ENCODE assay signal across 14 cellular contexts in genomic region chr20:48169650-48170049, GRCh38.
DNase-seq lines count a peak whose midpoint lies in the region; ATAC-seq, FAIRE-seq and TF ChIP-seq lines count a peak whose summit lies in the region.
"Had no signal": no experiment of that assay in that cellular context is flagged by ENCODE, and none has a peak within 500 bp of the region (broad histone marks: within the 10 kb centered on the region; RNA-seq: fewer than 3 reads in every experiment).

No MANE protein-coding gene starts in this region.

- H3K4me3 ChIP-seq in HepG2 (replicated peaks in 1 of 3; ENCODE audit: insufficient read depth in 1 of 3, low read depth in 2 of 3, low read length in 3 of 3) (no peak overlapping the region), right lobe of liver (no peak overlapping the region), K562 (no peak overlapping the region)
- H3K4me3 ChIP-seq: BLaER1 had no signal

- no peaks in the 10 kb centered on the region for H3K36me3 ChIP-seq in HepG2 (replicated peaks in 1 of 2; ENCODE audit: control insufficient read depth in 1 of 2, insufficient read depth in 2 of 2, low read length in 2 of 2)
- no peaks in the 10 kb centered on the region for H3K36me3 ChIP-seq in right lobe of liver
- no peaks in the 10 kb centered on the region for H3K36me3 ChIP-seq in K562 (ENCODE audit: control insufficient read depth, insufficient read depth, low read length)
- H3K36me3 ChIP-seq: BLaER1 had no signal

- H3K27ac Mint-ChIP-seq in nephron = peak overlapping the region in 2 of 3 experiments; percentile 7 to 31
- H3K27ac Mint-ChIP-seq: CD4-positive, CD25-positive, alpha-beta regulatory T cell had no signal

- CTCF ChIA-PET in HepG2 (lab: Yijun Ruan, JAX; ENCODE audit: low intra/inter-chr PET ratio, low total read pairs) = no interaction called here
- CTCF ChIA-PET in K562 (lab: Yijun Ruan, JAX; ENCODE audit: low intra/inter-chr PET ratio) = no interaction called here

- TF ChIP-seq CTCF in HepG2 (CRISPR knock-in tag; IDR thresholded peaks at IDR 0.05) (no peak), right lobe of liver (IDR thresholded peaks at IDR 0.05) (no peak), K562 (IDR thresholded peaks at IDR 0.05 in 2 of 3, conservative IDR thresholded peaks at IDR 0.05 in 1 of 3; ENCODE audit: insufficient read depth in 2 of 3, low read depth in 1 of 3, low read length in 3 of 3) (no peak), nephron (IDR thresholded peaks at IDR 0.05; ENCODE audit: unreplicated experiment in 3 of 3) (no peak)

- no peaks in the 10 kb centered on the region for H3K9me3 ChIP-seq in HepG2 (ENCODE audit: low read length)
- H3K9me3 ChIP-seq in right lobe of liver = no peaks in the 10 kb centered on the region
- H3K9me3 ChIP-seq in K562 (replicated peaks; ENCODE audit: control insufficient read depth, insufficient read depth, low read depth, low read length) = no peaks in the 10 kb centered on the region
- H3K9me3 ChIP-seq: BLaER1 had no signal

- H3K4me1 ChIP-seq in HepG2 (ENCODE audit: insufficient read depth, low read length) (peaks cover 11% of the 10 kb centered on the region; the same call in 1 of the 2 replicates), right lobe of liver (no peaks in the 10 kb centered on the region), K562 (replicated peaks in 1 of 2; ENCODE audit: control insufficient read depth in 2 of 2, insufficient read depth in 2 of 2, low read length in 2 of 2) (no peaks in the 10 kb centered on the region)
- H3K4me1 ChIP-seq: BLaER1 had no signal

- H3K27me3 Mint-ChIP-seq in nephron (ENCODE audit: low read depth) = peaks cover 40% of the 10 kb centered on the region

- BruUV-seq in HepG2 (replicated peaks; lab: Mats Ljungman, UMichigan) = no TSS peak
- BruUV-seq in K562 (replicated peaks; lab: Mats Ljungman, UMichigan) = no TSS peak

- no peaks in the 10 kb centered on the region for H3K36me3 Mint-ChIP-seq in nephron (ENCODE audit: low read depth)
- H3K36me3 Mint-ChIP-seq: CD4-positive, CD25-positive, alpha-beta regulatory T cell had no signal

- H2AFZ ChIP-seq in HepG2 (ENCODE audit: low read length) (no peak overlapping the region), K562 (ENCODE audit: low read depth, low read length) (no peak overlapping the region)

- no peak for ATAC-seq in HepG2
- no peak for ATAC-seq in right lobe of liver
- ATAC-seq in K562 = no peak
- ATAC-seq in GM19452 (IDR thresholded peaks at IDR 0.05; ENCODE audit: unreplicated experiment) = no peak
- no peak for ATAC-seq in HG02981 (IDR thresholded peaks at IDR 0.05; ENCODE audit: unreplicated experiment)
- ATAC-seq: HCT116 had no signal

- H3K9ac ChIP-seq in HepG2 (ENCODE audit: insufficient read depth, low read depth, low read length) (no peak overlapping the region), K562 (ENCODE audit: insufficient read depth in 1 of 2, low read depth in 2 of 2, low read length in 2 of 2) (no peak overlapping the region)
- H3K9ac ChIP-seq: BLaER1 had no signal

- TF ChIP-seq POLR2A in HepG2 (IDR thresholded peaks at IDR 0.05; ENCODE audit: insufficient read depth in 1 of 2, low read depth in 2 of 2, low read length in 2 of 2) (no peak), right lobe of liver (IDR thresholded peaks at IDR 0.05) (no peak), K562 (conservative IDR thresholded peaks at IDR 0.05) (no peak)

- H3K4me1 Mint-ChIP-seq in nephron = peaks cover 62% of the 10 kb centered on the region
- H3K4me1 Mint-ChIP-seq: CD4-positive, CD25-positive, alpha-beta regulatory T cell had no signal

- 53% methylated on average over 15 of the region's 15 CpGs for WGBS in HepG2 (ENCODE audit: low lambda C conversion rate)
- WGBS in right lobe of liver (ENCODE audit: insufficient coverage, low coverage, low lambda C conversion rate, missing lambda C conversion rate) = 51% methylated on average over 9 of the region's 15 CpGs
- WGBS in K562 (ENCODE audit: insufficient coverage, low coverage, missing lambda C conversion rate) = 2% methylated on average over 14 of the region's 15 CpGs

- H3K9me1 ChIP-seq in K562 (ENCODE audit: control insufficient read depth, insufficient read depth, low read length) = no peaks in the 10 kb centered on the region

- H3K4me2 ChIP-seq in HepG2 (ENCODE audit: low read depth, low read length) (no peak overlapping the region), K562 (ENCODE audit: insufficient read depth, low read length) (no peak overlapping the region)
- H3K4me2 ChIP-seq: BLaER1 had no signal

- H4K20me1 ChIP-seq in HepG2 (ENCODE audit: insufficient read depth, low read length) (no peaks in the 10 kb centered on the region), K562 (replicated peaks; ENCODE audit: control insufficient read depth, insufficient read depth, low read length) (no peaks in the 10 kb centered on the region; the same call in 1 of the 2 replicates)
- H4K20me1 ChIP-seq: BLaER1 had no signal

- DNase-seq in HepG2 (ENCODE audit: low spot score) (no peak), right lobe of liver (no peak), K562 (ENCODE audit: extremely low read depth in 1 of 4, low spot score in 3 of 4) (no peak)
- no peak for DNase-seq in activated T-cell treated with anti-CD3 and anti-CD28 coated beads, Interleukin-2, amount 50 U/mL, for 48 hours
- DNase-seq: 8988T; AML-193; CD4-positive, CD25-positive, alpha-beta regulatory T cell; DMS53; GF-D8 had no signal

- TF ChIP-seq EP300 in HepG2 (IDR thresholded peaks at IDR 0.05; ENCODE audit: low read depth in 2 of 2, low read length in 2 of 2) (no peak), HepG2 (CRISPR knock-in tag; IDR thresholded peaks at IDR 0.05; ENCODE audit: borderline replicate concordance) (no peak), K562 (IDR thresholded peaks at IDR 0.05; ENCODE audit: low read length) (no peak)

- H3K4me3 Mint-ChIP-seq in nephron = no peak overlapping the region
- H3K4me3 Mint-ChIP-seq: CD4-positive, CD25-positive, alpha-beta regulatory T cell had no signal

- intact Hi-C loops in HepG2 (cut with micrococcal nuclease; ENCODE audit: unreplicated experiment) = no loop called here
- intact Hi-C loops in right lobe of liver (cut with DNase I) = no loop called here
- intact Hi-C loops in K562 (cut with micrococcal nuclease) = no loop called here

- in situ Hi-C loops in HepG2 (cut with HindIII; ENCODE audit: extremely low pct_ligation_motif_present, low pct_unique_long_range_greater_than_20kb) = no loop called here
- in situ Hi-C loops in K562 (cut with MboI) = no loop called here

- H3K27ac ChIP-seq in HepG2 (ENCODE audit: extremely low read length, insufficient read depth, low read length) = no peak overlapping the region
- H3K27ac ChIP-seq in right lobe of liver = no peak overlapping the region
- no peak overlapping the region for H3K27ac ChIP-seq in K562 (ENCODE audit: extremely low read depth, low read depth, low read length)
- H3K27ac ChIP-seq: BLaER1 had no signal

- H3K79me2 ChIP-seq in HepG2 (ENCODE audit: insufficient read depth, low read length) = no peaks in the 10 kb centered on the region
- H3K79me2 ChIP-seq in K562 (ENCODE audit: control insufficient read depth, insufficient read depth, low read length) = no peaks in the 10 kb centered on the region

- H3K9me3 Mint-ChIP-seq in nephron = peaks cover 6% of the 10 kb centered on the region

- FAIRE-seq in HepG2 (lab: Jason Lieb, UNC) = peak; percentile 34
- no peak for FAIRE-seq in K562 (lab: Jason Lieb, UNC)

- H3K27me3 ChIP-seq in HepG2 (ENCODE audit: control insufficient read depth in 1 of 2, insufficient read depth in 2 of 2, low read length in 2 of 2) (peaks cover 2 to 10% of the 10 kb centered on the region in 2 experiments; a peak in 3 of 5 replicates), right lobe of liver (no peaks in the 10 kb centered on the region), K562 (ENCODE audit: control insufficient read depth in 2 of 2, insufficient read depth in 2 of 2, low read length in 2 of 2) (peaks cover 9 to 29% of the 10 kb centered on the region in 2 experiments; a peak in 2 of 5 replicates)
- H3K27me3 ChIP-seq: BLaER1 had no signal

- POLR2A ChIA-PET in HepG2 (lab: Yijun Ruan, JAX) = no interaction called here
- POLR2A ChIA-PET in K562 (lab: Yijun Ruan, JAX) = no interaction called here

- TF ChIP-seq RAD21 in HepG2 (CRISPR knock-in tag; IDR thresholded peaks at IDR 0.05) = no peak
- no peak for TF ChIP-seq RAD21 in K562 (CRISPR knock-in tag; conservative IDR thresholded peaks at IDR 0.05 in 1 of 2, IDR thresholded peaks at IDR 0.05 in 1 of 2)

TF ChIP-seq in HepG2, 621 proteins besides CTCF, POLR2A, EP300 and RAD21 (continues in another document):
- TF ChIP-seq, protein P1, sequence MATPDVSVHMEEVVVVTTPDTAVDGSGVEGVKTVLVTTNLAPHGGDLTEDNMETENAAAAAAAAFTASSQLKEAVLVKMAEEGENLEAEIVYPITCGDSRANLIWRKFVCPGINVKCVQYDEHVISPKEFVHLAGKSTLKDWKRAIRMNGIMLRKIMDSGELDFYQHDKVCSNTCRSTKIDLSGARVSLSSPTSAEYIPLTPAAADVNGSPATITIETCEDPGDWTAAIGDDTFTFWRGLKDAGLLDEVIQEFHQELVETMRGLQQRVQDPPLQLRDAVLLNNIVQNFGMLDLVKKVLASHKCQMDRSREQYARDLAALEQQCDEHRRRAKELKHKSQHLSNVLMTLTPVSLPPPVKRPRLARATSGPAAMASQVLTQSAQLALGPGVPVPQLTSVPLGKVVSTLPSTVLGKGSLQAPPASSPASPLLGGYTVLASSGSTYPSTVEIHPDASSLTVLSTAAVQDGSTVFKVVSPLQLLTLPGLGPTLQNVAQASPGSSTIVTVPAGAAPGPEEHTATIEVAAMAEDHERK (CRISPR knock-in tag; IDR thresholded peaks at IDR 0.05; ENCODE audit: low read depth) = no peak

TF ChIP-seq in K562, 482 proteins besides CTCF, POLR2A, EP300 and RAD21 (continues in another document):
- TF ChIP-seq, protein P2, sequence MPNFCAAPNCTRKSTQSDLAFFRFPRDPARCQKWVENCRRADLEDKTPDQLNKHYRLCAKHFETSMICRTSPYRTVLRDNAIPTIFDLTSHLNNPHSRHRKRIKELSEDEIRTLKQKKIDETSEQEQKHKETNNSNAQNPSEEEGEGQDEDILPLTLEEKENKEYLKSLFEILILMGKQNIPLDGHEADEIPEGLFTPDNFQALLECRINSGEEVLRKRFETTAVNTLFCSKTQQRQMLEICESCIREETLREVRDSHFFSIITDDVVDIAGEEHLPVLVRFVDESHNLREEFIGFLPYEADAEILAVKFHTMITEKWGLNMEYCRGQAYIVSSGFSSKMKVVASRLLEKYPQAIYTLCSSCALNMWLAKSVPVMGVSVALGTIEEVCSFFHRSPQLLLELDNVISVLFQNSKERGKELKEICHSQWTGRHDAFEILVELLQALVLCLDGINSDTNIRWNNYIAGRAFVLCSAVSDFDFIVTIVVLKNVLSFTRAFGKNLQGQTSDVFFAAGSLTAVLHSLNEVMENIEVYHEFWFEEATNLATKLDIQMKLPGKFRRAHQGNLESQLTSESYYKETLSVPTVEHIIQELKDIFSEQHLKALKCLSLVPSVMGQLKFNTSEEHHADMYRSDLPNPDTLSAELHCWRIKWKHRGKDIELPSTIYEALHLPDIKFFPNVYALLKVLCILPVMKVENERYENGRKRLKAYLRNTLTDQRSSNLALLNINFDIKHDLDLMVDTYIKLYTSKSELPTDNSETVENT (CRISPR knock-in tag; IDR thresholded peaks at IDR 0.05) = no peak
- TF ChIP-seq SIN3A (IDR thresholded peaks at IDR 0.05; ENCODE audit: borderline replicate concordance in 2 of 2, control insufficient read depth in 1 of 2, low read depth in 2 of 2, low read length in 2 of 2) (no peak), HNRNPUL1 (IDR thresholded peaks at IDR 0.05; ENCODE audit: low read length) (no peak)

Comparison
In these comparisons a context has a peak if more than half of its experiments do, and no peak if none do; other contexts are left out.
1. Of the 241 proteins assayed by ChIP-seq in both HepG2 and K562: peak only in HepG2: RAD51; only in K562: TFE3; in both: none; in neither: 238; mixed calls (peak in some experiments, not most) for 1.